Comparison of ENCODE assay signal across 9 cellular contexts in genomic region chr3:129233538-129233937, GRCh38. TPM values are rescaled to one million over a fixed set of nuclear protein-coding genes. Genes with fewer than 3 reads are reported as not detected.
DNase-seq lines count a peak whose midpoint lies in the region; ATAC-seq, FAIRE-seq and TF ChIP-seq lines count a peak whose summit lies in the region.
"Had no signal": no experiment of that assay in that cellular context is flagged by ENCODE, and none has a peak within 500 bp of the region (broad histone marks: within the 10 kb centered on the region; RNA-seq: fewer than 3 reads in every experiment).

No MANE protein-coding gene starts in this region.

- no peaks in the 10 kb centered on the region for H4K20me1 ChIP-seq in osteoblast (ENCODE audit: insufficient read depth, low read length)

- no peak overlapping the region for H3K4me2 ChIP-seq in osteoblast (ENCODE audit: insufficient read depth, low read length)

- DNase-seq in GM12891 (ENCODE audit: insufficient read length, low spot score) (peak; percentile 55), KG1 (lab: John Stamatoyannopoulos, UW) (peak; percentile 54), Right ventricle myocardium superior (peak; percentile 50), NCI-H345 (lab: John Stamatoyannopoulos, UW) (no peak), osteoblast (ENCODE audit: insufficient read length, low spot score, missing footprints) (no peak), NCI-H69 (lab: John Stamatoyannopoulos, UW) (no peak)
- DNase-seq in activated CD4-positive, alpha-beta T cell treated with anti-CD3 and anti-CD28 coated beads for 4 hours = no peak

- H3K4me3 ChIP-seq in osteoblast (ENCODE audit: insufficient read depth, low read length) = no peak overlapping the region
- H3K4me3 ChIP-seq: thoracic aorta had no signal

- TF ChIP-seq POLR2A in GM12891 (IDR thresholded peaks at IDR 0.05; ENCODE audit: low read depth, low read length) = no peak

- no peaks in the 10 kb centered on the region for H3K36me3 ChIP-seq in osteoblast (ENCODE audit: insufficient read depth, low read length)
- H3K36me3 ChIP-seq: thoracic aorta had no signal

- no peak overlapping the region for H3K27ac ChIP-seq in osteoblast (ENCODE audit: low read depth, low read length)
- H3K27ac ChIP-seq: thoracic aorta had no signal

- H3K4me1 ChIP-seq in osteoblast (ENCODE audit: insufficient read depth, low read length) = peaks cover 23% of the 10 kb centered on the region

- no peaks in the 10 kb centered on the region for H3K9me3 ChIP-seq in osteoblast (ENCODE audit: low read depth, low read length)
- H3K9me3 ChIP-seq: thoracic aorta had no signal

- no peaks in the 10 kb centered on the region for H3K79me2 ChIP-seq in osteoblast (ENCODE audit: insufficient read depth, low read length)

- H2AFZ ChIP-seq in osteoblast (ENCODE audit: low read length) = no peak overlapping the region

- peak; percentile 81 for FAIRE-seq in GM12891 (lab: Jason Lieb, UNC)

- TF ChIP-seq CTCF in osteoblast (IDR thresholded peaks at IDR 0.05; ENCODE audit: extremely low read depth, low read depth, low read length) = no peak

- H3K27me3 ChIP-seq in osteoblast (ENCODE audit: insufficient read depth, low read length) = no peaks in the 10 kb centered on the region

- intact Hi-C loops in Right ventricle myocardium superior (cut with DNase I) = no loop called here

- ATAC-seq in GM21619 (IDR thresholded peaks at IDR 0.05; ENCODE audit: unreplicated experiment) (peak; percentile 88), Right ventricle myocardium superior (ENCODE audit: poor library complexity) (peak; percentile 43)

TF ChIP-seq in GM12891, 5 proteins besides CTCF, POLR2A, EP300 and RAD21:
- TF ChIP-seq PAX5 (IDR thresholded peaks at IDR 0.05; ENCODE audit: insufficient read depth, low read length, severe bottlenecking) = no peak
- TF ChIP-seq POLR2AphosphoS5 (IDR thresholded peaks at IDR 0.05; ENCODE audit: low read depth, low read length) = no peak
- no peak for TF ChIP-seq TAF1 (IDR thresholded peaks at IDR 0.05; ENCODE audit: low read depth, low read length)
- no peak for TF ChIP-seq POU2F2 (IDR thresholded peaks at IDR 0.05; ENCODE audit: low read depth, low read length)
- peak; percentile 99 for TF ChIP-seq SPI1 (IDR thresholded peaks at IDR 0.05; ENCODE audit: low read depth, low read length)

RNA-seq across cellular contexts. Expression of gene COPG1, which starts 15.9 kb away (rescaled TPM):
- polyA plus RNA-seq in GM12891 (2012; ENCODE audit: low read depth, missing spikeins) = 104 TPM
- total RNA-seq in Right ventricle myocardium superior = 80.6 TPM
- total RNA-seq in osteoblast = 297 and 305 TPM in 2 replicates

RNA-seq across cellular contexts. Expression of gene HMCES, which starts 45.1 kb away (rescaled TPM):
- 42.1 TPM for polyA plus RNA-seq in GM12891 (2012; ENCODE audit: low read depth, missing spikeins)
- total RNA-seq in Right ventricle myocardium superior = 42.7 TPM
- 10.5 and 11.8 TPM in 2 replicates for total RNA-seq in osteoblast

RNA-seq across cellular contexts. Expression of gene CNBP, which starts 49.8 kb away (rescaled TPM):
- 268 TPM for polyA plus RNA-seq in GM12891 (2012; ENCODE audit: low read depth, missing spikeins)
- total RNA-seq in Right ventricle myocardium superior (476 TPM), osteoblast (215 and 233 TPM in 2 replicates)

Comparison
In these comparisons a context has a peak if more than half of its experiments do, and no peak if none do; other contexts are left out.
1. DNase-seq: peak in GM12891 (single experiment), KG1 (single experiment) and Right ventricle myocardium superior (single experiment); none in NCI-H345 (single experiment), osteoblast (single experiment), activated CD4-positive, alpha-beta T cell treated with anti-CD3 and anti-CD28 coated beads for 4 hours (0 of 2) and NCI-H69 (single experiment).